In the genomic region with DNA sequence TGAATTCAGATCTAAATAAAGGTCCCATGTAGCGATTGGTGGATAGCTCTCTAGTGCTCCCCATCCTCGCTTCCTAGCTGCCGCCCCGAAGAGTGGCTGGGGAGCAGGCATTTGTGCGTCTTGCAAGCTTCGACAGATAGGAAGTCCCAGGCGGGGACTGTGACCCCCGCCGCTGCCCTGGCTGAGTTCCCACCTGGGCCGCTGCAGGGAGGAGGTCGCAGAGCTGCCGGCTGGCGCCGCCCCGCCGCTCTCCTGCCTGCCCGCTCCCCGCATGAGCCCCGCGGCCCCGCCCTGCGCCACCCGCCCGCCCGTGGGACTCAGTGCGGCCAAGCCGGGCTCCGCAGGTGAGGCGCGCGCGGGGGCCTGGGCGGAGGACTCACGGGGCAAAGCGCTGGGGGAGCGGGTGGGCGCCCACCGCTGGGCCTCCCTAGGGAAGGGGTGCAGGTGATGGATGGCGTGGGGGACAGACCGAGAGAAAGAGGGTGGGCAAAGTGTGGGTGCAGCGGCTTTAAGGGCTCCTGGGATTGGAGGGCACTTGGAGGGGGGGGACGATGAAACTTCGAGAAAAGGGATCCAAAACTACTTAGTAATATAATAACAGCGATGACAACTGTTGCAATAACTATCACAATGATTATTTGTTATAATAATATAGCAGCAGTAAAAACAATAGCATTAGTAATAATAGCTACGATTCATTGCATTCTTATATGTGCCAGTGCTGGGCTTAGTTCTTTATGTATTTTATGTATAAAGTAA, we compare ENCODE assay signal across 1 cellular context.
TF ChIP-seq lines count a peak whose summit lies in the region.

A gene (plus strand): TSS at position 80 of the 759 bp plus-strand sequence. CDS start 14,547 bp downstream, outside the sequence.

TF ChIP-seq in GM12878, 131 proteins besides CTCF, POLR2A, EP300 and RAD21 (continued from another document):
- TF ChIP-seq, protein P1, sequence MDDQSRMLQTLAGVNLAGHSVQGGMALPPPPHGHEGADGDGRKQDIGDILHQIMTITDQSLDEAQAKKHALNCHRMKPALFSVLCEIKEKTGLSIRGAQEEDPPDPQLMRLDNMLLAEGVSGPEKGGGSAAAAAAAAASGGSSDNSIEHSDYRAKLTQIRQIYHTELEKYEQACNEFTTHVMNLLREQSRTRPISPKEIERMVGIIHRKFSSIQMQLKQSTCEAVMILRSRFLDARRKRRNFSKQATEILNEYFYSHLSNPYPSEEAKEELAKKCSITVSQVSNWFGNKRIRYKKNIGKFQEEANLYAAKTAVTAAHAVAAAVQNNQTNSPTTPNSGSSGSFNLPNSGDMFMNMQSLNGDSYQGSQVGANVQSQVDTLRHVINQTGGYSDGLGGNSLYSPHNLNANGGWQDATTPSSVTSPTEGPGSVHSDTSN (IDR thresholded peaks at IDR 0.05; ENCODE audit: insufficient replicate concordance, low read depth, low read length), result no peak
- TF ChIP-seq, protein P2, sequence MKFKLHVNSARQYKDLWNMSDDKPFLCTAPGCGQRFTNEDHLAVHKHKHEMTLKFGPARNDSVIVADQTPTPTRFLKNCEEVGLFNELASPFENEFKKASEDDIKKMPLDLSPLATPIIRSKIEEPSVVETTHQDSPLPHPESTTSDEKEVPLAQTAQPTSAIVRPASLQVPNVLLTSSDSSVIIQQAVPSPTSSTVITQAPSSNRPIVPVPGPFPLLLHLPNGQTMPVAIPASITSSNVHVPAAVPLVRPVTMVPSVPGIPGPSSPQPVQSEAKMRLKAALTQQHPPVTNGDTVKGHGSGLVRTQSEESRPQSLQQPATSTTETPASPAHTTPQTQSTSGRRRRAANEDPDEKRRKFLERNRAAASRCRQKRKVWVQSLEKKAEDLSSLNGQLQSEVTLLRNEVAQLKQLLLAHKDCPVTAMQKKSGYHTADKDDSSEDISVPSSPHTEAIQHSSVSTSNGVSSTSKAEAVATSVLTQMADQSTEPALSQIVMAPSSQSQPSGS (IDR thresholded peaks at IDR 0.05; ENCODE audit: low read length), result no peak
- no peak for TF ChIP-seq POLR2AphosphoS2 (IDR thresholded peaks at IDR 0.05; ENCODE audit: low read depth, low read length)
- no peak for TF ChIP-seq ZZZ3 (IDR thresholded peaks at IDR 0.05; ENCODE audit: control insufficient read depth, insufficient read length, low read depth)
TF ChIP-seq in GM12878: peak in this region for 1.
